Comparison of ENCODE assay signal across 1 cellular context in genomic region chr12:53569174-53569557, GRCh38.
TF ChIP-seq lines count a peak whose summit lies in the region.

No MANE protein-coding gene starts in this region.

TF ChIP-seq in WTC11, 78 proteins besides CTCF, POLR2A, EP300 and RAD21 (continued from another document):
- TF ChIP-seq ZNF532 (CRISPR knock-in tag; IDR thresholded peaks at IDR 0.05; ENCODE audit: borderline replicate concordance) (no peak), ESRRA (CRISPR knock-in tag; IDR thresholded peaks at IDR 0.05; ENCODE audit: borderline replicate concordance) (no peak), IRF1 (CRISPR knock-in tag; IDR thresholded peaks at IDR 0.05) (no peak), MLX (CRISPR knock-in tag; IDR thresholded peaks at IDR 0.05) (no peak), ZNF281 (CRISPR knock-in tag; IDR thresholded peaks at IDR 0.05) (no peak)
